16 cellular contexts compared by ENCODE assay signal in genomic region chr6:29603456-29603855, GRCh38. TPM values are rescaled to one million over a fixed set of nuclear protein-coding genes. Genes with fewer than 3 reads are reported as not detected.
"Had no signal": no experiment of that assay in that cellular context is flagged by ENCODE, and none has a peak within 500 bp of the region (broad histone marks: within the 10 kb centered on the region; RNA-seq: fewer than 3 reads in every experiment).

No MANE protein-coding gene starts in this region.

- H3K27me3 Mint-ChIP-seq: activated naive CD8-positive, alpha-beta T cell treated with anti-CD3 and anti-CD28 coated beads, Interleukin-2, amount 50 U/mL, for 24 hours; activated T-cell treated with anti-CD3 and anti-CD28 coated beads, Interleukin-2, amount 50 U/mL, for 24 hours had no signal

- H3K36me3 Mint-ChIP-seq: activated naive CD4-positive, alpha-beta T cell treated with anti-CD3 and anti-CD28 coated beads, Interleukin-2, amount 50 U/mL, for 72 hours had no signal

- H3K4me1 Mint-ChIP-seq: activated naive CD8-positive, alpha-beta T cell treated with anti-CD3 and anti-CD28 coated beads, Interleukin-2, amount 50 U/mL, for 24 hours had no signal

- ATAC-seq: activated naive CD4-positive, alpha-beta T cell treated with anti-CD3 and anti-CD28 coated beads, Interleukin-2, amount 50 U/mL, for 72 hours had no signal

- H3K27ac Mint-ChIP-seq: activated CD8-positive, alpha-beta T cell treated with anti-CD3 and anti-CD28 coated beads, Interleukin-2, amount 10 ng/mL, durations not matched to agents 7 days and 5 days; activated naive CD8-positive, alpha-beta T cell treated with anti-CD3 and anti-CD28 coated beads, Interleukin-2, amount 50 U/mL, for 24 hours; activated T-cell treated with anti-CD3 and anti-CD28 coated beads, Interleukin-2, amount 50 U/mL, for 24 hours; activated T-helper 1 cell treated with anti-CD3 and anti-CD28 coated beads, Interleukin-12 subunit alpha, Interleukin-12 subunit beta, Interleukin-2, Interleukin-4 antibody, amounts not matched to agents 30 ng/mL and 10 ng/mL and 1 ng/mL, durations not matched to agents 14 hours and 24 hours and 36 hours had no signal

- H3K9me3 Mint-ChIP-seq: activated naive CD4-positive, alpha-beta T cell treated with anti-CD3 and anti-CD28 coated beads, Interleukin-2, amount 50 U/mL, for 72 hours; activated naive CD8-positive, alpha-beta T cell treated with anti-CD3 and anti-CD28 coated beads, Interleukin-2, amount 50 U/mL, for 24 hours; activated T-cell treated with anti-CD3 and anti-CD28 coated beads, Interleukin-2, amount 50 U/mL, for 24 hours; activated T-helper 1 cell treated with anti-CD3 and anti-CD28 coated beads, Interleukin-12 subunit alpha, Interleukin-12 subunit beta, Interleukin-2, Interleukin-4 antibody, amounts not matched to agents 30 ng/mL and 10 ng/mL and 1 ng/mL, durations not matched to agents 14 hours and 24 hours and 36 hours had no signal

- H3K9me3 ChIP-seq: SJSA1 had no signal

- H3K4me3 Mint-ChIP-seq: activated CD8-positive, alpha-beta T cell treated with anti-CD3 and anti-CD28 coated beads, Interleukin-2, amount 10 ng/mL, durations not matched to agents 7 days and 5 days; activated naive CD8-positive, alpha-beta T cell treated with anti-CD3 and anti-CD28 coated beads, Interleukin-2, amount 50 U/mL, for 24 hours; activated T-cell treated with anti-CD3 and anti-CD28 coated beads, Interleukin-2, amount 50 U/mL, for 24 hours; activated T-helper 1 cell treated with anti-CD3 and anti-CD28 coated beads, Interleukin-12 subunit alpha, Interleukin-12 subunit beta, Interleukin-2, Interleukin-4 antibody, amounts not matched to agents 30 ng/mL and 10 ng/mL and 1 ng/mL, durations not matched to agents 14 hours and 24 hours and 36 hours had no signal

- DNase-seq: activated CD4-positive, alpha-beta T cell treated with anti-CD3 and anti-CD28 coated beads, Interleukin-2, amount 50 U/mL, for 4 hours; activated CD4-positive, CD25-positive, alpha-beta regulatory T cell treated with anti-CD3 and anti-CD28 coated beads, Interleukin-2, amount 50 U/mL, for 72 hours; activated CD8-positive, alpha-beta T cell treated with anti-CD3 and anti-CD28 coated beads, Interleukin-2, amount 10 ng/mL, durations not matched to agents 7 days and 5 days; activated effector memory CD4-positive, alpha-beta T cell treated with Interleukin-2 at 50 U/mL for 16 hours; activated naive CD4-positive, alpha-beta T cell; activated naive CD8-positive, alpha-beta T cell treated with anti-CD3 and anti-CD28 coated beads, Interleukin-2, amount 50 U/mL, for 24 hours; activated T-cell treated with anti-CD3 and anti-CD28 coated beads, Interleukin-2, amount 50 U/mL, for 24 hours; amniotic stem cell; central memory CD4-positive, alpha-beta T cell; NCI-H2029 treated with DMSO at 0.1 percent for 48 hours; NCI-H510A treated with DMSO at 0.1 percent for 48 hours had no signal

- H3K27ac ChIP-seq: SJSA1 had no signal

RNA-seq across cellular contexts. Expression of gene OR2H2, which starts 18.5 kb away (rescaled TPM):
- total RNA-seq: activated CD8-positive, alpha-beta T cell treated with anti-CD3 and anti-CD28 coated beads, Interleukin-2, amount 10 ng/mL, durations not matched to agents 7 days and 5 days; activated naive CD4-positive, alpha-beta T cell treated with anti-CD3 and anti-CD28 coated beads, Interleukin-2, amount 50 U/mL, for 72 hours; activated T-helper 1 cell treated with anti-CD3 and anti-CD28 coated beads, Interleukin-12 subunit alpha, Interleukin-12 subunit beta, Interleukin-2, Interleukin-4 antibody, amounts not matched to agents 30 ng/mL and 10 ng/mL and 1 ng/mL, durations not matched to agents 14 hours and 24 hours and 36 hours; PC-3; SJSA1; T-helper 1 cell treated with Interleukin-12 subunit alpha and Interleukin-12 subunit beta and Interleukin-4 antibody, amounts not matched to agents 30 ng/mL and 1 ng/mL, for 36 hours had no signal

RNA-seq across cellular contexts. Expression of gene UBD, which starts 43.9 kb away (rescaled TPM):
- total RNA-seq: activated CD8-positive, alpha-beta T cell treated with anti-CD3 and anti-CD28 coated beads, Interleukin-2, amount 10 ng/mL, durations not matched to agents 7 days and 5 days; PC-3 had no signal

RNA-seq across cellular contexts. Expression of gene MOG, which starts 53.4 kb away (rescaled TPM):
- total RNA-seq: activated CD8-positive, alpha-beta T cell treated with anti-CD3 and anti-CD28 coated beads, Interleukin-2, amount 10 ng/mL, durations not matched to agents 7 days and 5 days; activated naive CD4-positive, alpha-beta T cell treated with anti-CD3 and anti-CD28 coated beads, Interleukin-2, amount 50 U/mL, for 72 hours; activated T-helper 1 cell treated with anti-CD3 and anti-CD28 coated beads, Interleukin-12 subunit alpha, Interleukin-12 subunit beta, Interleukin-2, Interleukin-4 antibody, amounts not matched to agents 30 ng/mL and 10 ng/mL and 1 ng/mL, durations not matched to agents 14 hours and 24 hours and 36 hours; PC-3; SJSA1; T-helper 1 cell treated with Interleukin-12 subunit alpha and Interleukin-12 subunit beta and Interleukin-4 antibody, amounts not matched to agents 30 ng/mL and 1 ng/mL, for 36 hours had no signal
